ENCODE assay signal across 8 cellular contexts in genomic region chr17:58755577-58756245, GRCh38. TPM values are rescaled to one million over a fixed set of nuclear protein-coding genes. Genes with fewer than 3 reads are reported as not detected.
DNase-seq lines count a peak whose midpoint lies in the region; ATAC-seq and TF ChIP-seq lines count a peak whose summit lies in the region.

Gene PPM1E, plus strand, starts transcription at chr17:58755854.

- TF ChIP-seq CTCF in colonic mucosa (IDR thresholded peaks at IDR 0.05) = no peak

- H3K4me3 ChIP-seq in ACC112 (ENCODE audit: low read depth, low read length) = peak within 1 kb of the TSS; percentile 80
- H3K4me3 ChIP-seq in colonic mucosa = peak within 1 kb of the TSS; percentile 49

- peak; percentile 91 for DNase-seq in NCI-H2171 (lab: John Stamatoyannopoulos, UW)
- DNase-seq in activated CD4-positive, alpha-beta T cell treated with anti-CD3 and anti-CD28 coated beads for 24 hours (ENCODE audit: low read depth in 2 of 2) = peak; percentile 7 to 31
- peak; percentile 19 for DNase-seq in colonic mucosa
- DNase-seq in left lobe of liver (ENCODE audit: low spot score) = peak; percentile 52
- DNase-seq in stimulated activated CD4-positive, alpha-beta T cell treated with anti-CD3 and anti-CD28 coated beads, Interleukin-2, amount 100 ng/mL, for 24 hours = peak; percentile 41 to 64

- H3K4me1 ChIP-seq in ACC112 (ENCODE audit: control insufficient read depth, insufficient read depth, low read length, unreplicated experiment) = peaks cover 5% of the 10 kb centered on the region
- peaks cover 4% of the 10 kb centered on the region for H3K4me1 ChIP-seq in colonic mucosa

- no peaks in the 10 kb centered on the region for H3K9me3 ChIP-seq in colonic mucosa

- H3K9ac ChIP-seq in colonic mucosa (ENCODE audit: low read depth in 2 of 2, low read length in 2 of 2) = peak within 1 kb of the TSS in 1 of 2 donors; percentile 41

- H3K79me2 ChIP-seq in ACC112 (ENCODE audit: control insufficient read depth, insufficient read depth, low read length, unreplicated experiment) = no peaks in the 10 kb centered on the region

- no peak within 1 kb of the TSS for H3K27ac ChIP-seq in ACC112 (ENCODE audit: low read depth, low read length)
- no peak within 1 kb of the TSS for H3K27ac ChIP-seq in colonic mucosa

- ATAC-seq in GM21717 (IDR thresholded peaks at IDR 0.05; ENCODE audit: unreplicated experiment) = peak; percentile 50
- ATAC-seq in left lobe of liver = peak; percentile 98
- no peak for ATAC-seq in GM19455 (IDR thresholded peaks at IDR 0.05; ENCODE audit: unreplicated experiment)

- H3K36me3 ChIP-seq in ACC112 (ENCODE audit: insufficient read depth, low read length) (no peaks in the 10 kb centered on the region), colonic mucosa (no peaks in the 10 kb centered on the region)

- H3K27me3 ChIP-seq in ACC112 (ENCODE audit: insufficient read depth, low read length) = peaks cover 62% of the 10 kb centered on the region
- peaks cover 37% of the 10 kb centered on the region for H3K27me3 ChIP-seq in colonic mucosa

- intact Hi-C loops in colonic mucosa (cut with DNase I) = no loop called here

- H2AFZ ChIP-seq in ACC112 (ENCODE audit: low read length, unreplicated experiment) = peak within 1 kb of the TSS; percentile 69

RNA-seq across cellular contexts. Expression of gene PPM1E, which starts in this region (rescaled TPM):
- total RNA-seq in colonic mucosa = under 1 TPM; 0.05 to 0.32 TPM
- total RNA-seq in left lobe of liver = 0.83 TPM

Comparison
In these comparisons a context has a peak if more than half of its experiments do, and no peak if none do; other contexts are left out.
1. Peak in DNase-seq and H3K4me3 ChIP-seq in colonic mucosa; RNA of the gene not detected or under 1 TPM.
2. Peak in DNase-seq and ATAC-seq in left lobe of liver; RNA of the gene not detected or under 1 TPM.
3. DNase-seq: peak in every context shown above with its lines; median percentile 91 in NCI-H2171; 52 in stimulated activated CD4-positive, alpha-beta T cell treated with anti-CD3 and anti-CD28 coated beads, Interleukin-2, amount 100 ng/mL, for 24 hours; 52 in left lobe of liver; 19 in activated CD4-positive, alpha-beta T cell treated with anti-CD3 and anti-CD28 coated beads for 24 hours; 19 in colonic mucosa.